In genomic region chr3:123025642-123026521, GRCh38 we compare ENCODE assay signal across 8 cellular contexts. TPM values are rescaled to one million over a fixed set of nuclear protein-coding genes. Genes with fewer than 3 reads are reported as not detected.
DNase-seq lines count a peak whose midpoint lies in the region; TF ChIP-seq lines count a peak whose summit lies in the region.

No MANE protein-coding gene starts in this region.

- DNase-seq in CD14-positive monocyte (ENCODE audit: low spot score) (no peak), NCI-H1105 (lab: John Stamatoyannopoulos, UW) (peak; percentile 20), esophagus squamous epithelium (lab: John Stamatoyannopoulos, UW) (no peak), neural crest cell (ENCODE audit: low read depth, low spot score) (peak; percentile 26), OCI-M2 (lab: John Stamatoyannopoulos, UW; ENCODE audit: unreplicated experiment) (no peak), NOMO-1 (lab: John Stamatoyannopoulos, UW; ENCODE audit: unreplicated experiment in 2 of 2) (no peak), DMS153 (lab: John Stamatoyannopoulos, UW) (no peak), HuH-7 (ENCODE audit: low spot score) (no peak)

- H3K36me3 Mint-ChIP-seq in CD14-positive monocyte (peaks cover 7 to 16% of the 10 kb centered on the region in 2 donors), neural crest cell (ENCODE audit: low read depth) (peaks cover 6% of the 10 kb centered on the region)

- peak overlapping the region in 1 of 4 donors; percentile 3 for H3K27ac ChIP-seq in esophagus squamous epithelium

- peaks cover 9 to 36% (median 23%) of the 10 kb centered on the region in 3 donors for H3K4me1 ChIP-seq in esophagus squamous epithelium

- H3K4me1 Mint-ChIP-seq in CD14-positive monocyte, result peaks cover 23% of the 10 kb centered on the region
- peaks cover 54% of the 10 kb centered on the region for H3K4me1 Mint-ChIP-seq in neural crest cell

- peak overlapping the region; percentile 43 to 75 (median 52) for H3K4me3 ChIP-seq in esophagus squamous epithelium

- TF ChIP-seq CTCF in CD14-positive monocyte (IDR thresholded peaks at IDR 0.05) (no peak), esophagus squamous epithelium (IDR thresholded peaks at IDR 0.05) (no peak), neural crest cell (conservative IDR thresholded peaks at IDR 0.05) (no peak)

- H3K4me3 Mint-ChIP-seq in CD14-positive monocyte, result peak overlapping the region; percentile 90 to 98
- peak overlapping the region; percentile 91 for H3K4me3 Mint-ChIP-seq in neural crest cell

- intact Hi-C loops in CD14-positive monocyte (cut with micrococcal nuclease), result no loop called here
- intact Hi-C loops in esophagus squamous epithelium (cut with DNase I), result loop anchor here (10.0 kb wide), 2 partner anchors 81 to 271 kb away; no protein-coding TSS in a partner anchor

- H3K27me3 ChIP-seq in esophagus squamous epithelium, result peaks cover 8 to 95% (median 16%) of the 10 kb centered on the region in 4 donors

- no peak for TF ChIP-seq POLR2A in esophagus squamous epithelium (IDR thresholded peaks at IDR 0.05)

- 42 to 48% methylated on average over 15 to 16 of the region's 33 CpGs for WGBS in esophagus squamous epithelium, 2 donors

- H3K9me3 ChIP-seq in esophagus squamous epithelium, result no peaks in the 10 kb centered on the region

- H3K36me3 ChIP-seq in esophagus squamous epithelium, result no peaks in the 10 kb centered on the region

- H3K9me3 Mint-ChIP-seq in CD14-positive monocyte (peaks cover 0 to 21% (median 11%) of the 10 kb centered on the region in 7 donors), neural crest cell (no peaks in the 10 kb centered on the region)

- no peak overlapping the region for H3K27ac Mint-ChIP-seq in CD14-positive monocyte
- H3K27ac Mint-ChIP-seq in neural crest cell (ENCODE audit: unreplicated experiment), result peak overlapping the region; percentile 57

- H3K27me3 Mint-ChIP-seq in CD14-positive monocyte (ENCODE audit: low read depth in 3 of 3), result peaks cover 13 to 55% (median 39%) of the 10 kb centered on the region in 3 donors
- H3K27me3 Mint-ChIP-seq in neural crest cell (ENCODE audit: low read depth), result peaks cover 46% of the 10 kb centered on the region

RNA-seq across cellular contexts. Expression of gene SEMA5B, which starts 1.7 kb away (rescaled TPM):
- polyA plus RNA-seq in CD14-positive monocyte, result not detected
- total RNA-seq in esophagus squamous epithelium (under 1 TPM in 3 of 4 donors, not detected in 1; 0.13 to 0.21 (median 0.19) TPM), neural crest cell (48.8 and 57.3 TPM in 2 replicates)

RNA-seq across cellular contexts. Expression of gene PDIA5, which starts 40.9 kb away (rescaled TPM):
- 1 to 10 TPM; 7.1 to 10.0 TPM for polyA plus RNA-seq in CD14-positive monocyte
- 10 to 100 TPM in 3 of 4 donors, 1 to 10 TPM in 1; 3.9 to 13.0 (median 12.0) TPM for total RNA-seq in esophagus squamous epithelium
- 14.2 and 17.7 TPM in 2 replicates for total RNA-seq in neural crest cell

Comparison
In these comparisons a context has a peak if more than half of its experiments do, and no peak if none do; other contexts are left out.
1. DNase-seq: peak in NCI-H1105 (single experiment) and neural crest cell (single experiment); none in CD14-positive monocyte (single experiment), esophagus squamous epithelium (single experiment), OCI-M2 (single experiment), NOMO-1 (0 of 2), DMS153 (single experiment) and HuH-7 (single experiment).
2. RNA of gene SEMA5B, which starts 1.7 kb away (total RNA-seq): 48.8 to 57.3 TPM in neural crest cell; 0.13 to 0.21 TPM in esophagus squamous epithelium; every median in the first group is over 10 times any median in the second.